ENCODE assay signal across 1 cellular context in the genomic region with DNA sequence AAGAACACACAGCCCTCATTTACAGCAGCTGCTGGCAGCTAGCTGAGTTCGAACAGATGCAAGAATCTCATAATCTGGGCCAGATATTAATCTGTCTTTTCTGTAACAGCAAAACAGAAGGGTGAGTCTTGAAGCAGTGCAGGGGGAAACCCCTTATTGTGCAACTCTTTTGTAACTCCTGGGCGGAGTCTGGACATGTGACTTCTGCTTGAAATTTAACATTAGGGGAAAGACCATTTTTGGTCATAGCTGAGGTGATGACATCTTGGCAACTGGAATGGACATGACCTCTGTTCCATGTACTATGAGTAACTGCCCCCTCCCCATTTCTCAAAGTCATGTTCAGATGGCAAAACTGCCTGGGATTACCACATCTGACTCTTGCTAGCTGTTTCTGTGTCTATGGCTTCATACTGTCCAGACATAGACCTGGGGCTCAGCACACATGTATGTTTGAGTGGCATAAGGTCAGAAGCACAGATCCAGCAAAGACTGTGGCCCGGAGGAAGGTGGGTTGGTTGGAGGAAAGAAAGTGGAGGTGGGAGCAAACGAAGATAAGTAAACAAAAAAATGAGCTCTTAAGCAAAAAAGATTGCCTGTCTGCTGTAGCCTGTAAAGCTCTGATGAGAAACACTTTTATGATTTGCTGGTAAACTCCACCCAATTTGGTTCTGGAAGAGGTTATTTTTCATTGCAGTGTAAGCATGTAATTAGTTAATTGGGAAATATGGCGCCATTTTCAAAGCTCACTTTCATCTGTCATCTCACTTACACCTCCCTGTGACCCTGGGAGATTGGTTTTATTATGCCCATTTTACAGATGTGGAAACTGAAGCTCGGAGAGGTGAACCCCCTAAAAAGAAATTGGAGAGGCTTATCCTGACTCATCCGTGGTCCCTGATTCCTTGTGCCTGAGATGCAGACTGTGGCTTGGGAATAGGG.
TF ChIP-seq lines count a peak whose summit lies in the region.

No MANE protein-coding gene starts in this region.

TF ChIP-seq in HepG2, 621 proteins besides CTCF, POLR2A, EP300 and RAD21 (continued from another document and continues in another):
- TF ChIP-seq, protein P1, sequence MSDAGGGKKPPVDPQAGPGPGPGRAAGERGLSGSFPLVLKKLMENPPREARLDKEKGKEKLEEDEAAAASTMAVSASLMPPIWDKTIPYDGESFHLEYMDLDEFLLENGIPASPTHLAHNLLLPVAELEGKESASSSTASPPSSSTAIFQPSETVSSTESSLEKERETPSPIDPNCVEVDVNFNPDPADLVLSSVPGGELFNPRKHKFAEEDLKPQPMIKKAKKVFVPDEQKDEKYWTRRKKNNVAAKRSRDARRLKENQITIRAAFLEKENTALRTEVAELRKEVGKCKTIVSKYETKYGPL (CRISPR knock-in tag; IDR thresholded peaks at IDR 0.05): no peak; the same call in 1 of the 2 replicates
- no peak for TF ChIP-seq ZNF660 (CRISPR knock-in tag; IDR thresholded peaks at IDR 0.05; ENCODE audit: borderline replicate concordance, low read depth)
- TF ChIP-seq SAP130 (CRISPR knock-in tag; IDR thresholded peaks at IDR 0.05; ENCODE audit: low read depth): peak; percentile 78
- TF ChIP-seq ZNF850 (CRISPR knock-in tag; conservative IDR thresholded peaks at IDR 0.05): no peak
- TF ChIP-seq, protein P2, sequence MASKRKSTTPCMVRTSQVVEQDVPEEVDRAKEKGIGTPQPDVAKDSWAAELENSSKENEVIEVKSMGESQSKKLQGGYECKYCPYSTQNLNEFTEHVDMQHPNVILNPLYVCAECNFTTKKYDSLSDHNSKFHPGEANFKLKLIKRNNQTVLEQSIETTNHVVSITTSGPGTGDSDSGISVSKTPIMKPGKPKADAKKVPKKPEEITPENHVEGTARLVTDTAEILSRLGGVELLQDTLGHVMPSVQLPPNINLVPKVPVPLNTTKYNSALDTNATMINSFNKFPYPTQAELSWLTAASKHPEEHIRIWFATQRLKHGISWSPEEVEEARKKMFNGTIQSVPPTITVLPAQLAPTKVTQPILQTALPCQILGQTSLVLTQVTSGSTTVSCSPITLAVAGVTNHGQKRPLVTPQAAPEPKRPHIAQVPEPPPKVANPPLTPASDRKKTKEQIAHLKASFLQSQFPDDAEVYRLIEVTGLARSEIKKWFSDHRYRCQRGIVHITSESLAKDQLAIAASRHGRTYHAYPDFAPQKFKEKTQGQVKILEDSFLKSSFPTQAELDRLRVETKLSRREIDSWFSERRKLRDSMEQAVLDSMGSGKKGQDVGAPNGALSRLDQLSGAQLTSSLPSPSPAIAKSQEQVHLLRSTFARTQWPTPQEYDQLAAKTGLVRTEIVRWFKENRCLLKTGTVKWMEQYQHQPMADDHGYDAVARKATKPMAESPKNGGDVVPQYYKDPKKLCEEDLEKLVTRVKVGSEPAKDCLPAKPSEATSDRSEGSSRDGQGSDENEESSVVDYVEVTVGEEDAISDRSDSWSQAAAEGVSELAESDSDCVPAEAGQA (IDR thresholded peaks at IDR 0.05; ENCODE audit: low read depth): no peak
- TF ChIP-seq, protein P2 (CRISPR knock-in tag; IDR thresholded peaks at IDR 0.05; ENCODE audit: borderline replicate concordance): no peak
- no peak for TF ChIP-seq KLF12 (CRISPR knock-in tag; IDR thresholded peaks at IDR 0.05; ENCODE audit: borderline replicate concordance)
- no peak for TF ChIP-seq SMARCE1 (IDR thresholded peaks at IDR 0.05; ENCODE audit: borderline replicate concordance)
- no peak for TF ChIP-seq ZNF510 (CRISPR knock-in tag; IDR thresholded peaks at IDR 0.05; ENCODE audit: low read depth)
- TF ChIP-seq, protein P3, sequence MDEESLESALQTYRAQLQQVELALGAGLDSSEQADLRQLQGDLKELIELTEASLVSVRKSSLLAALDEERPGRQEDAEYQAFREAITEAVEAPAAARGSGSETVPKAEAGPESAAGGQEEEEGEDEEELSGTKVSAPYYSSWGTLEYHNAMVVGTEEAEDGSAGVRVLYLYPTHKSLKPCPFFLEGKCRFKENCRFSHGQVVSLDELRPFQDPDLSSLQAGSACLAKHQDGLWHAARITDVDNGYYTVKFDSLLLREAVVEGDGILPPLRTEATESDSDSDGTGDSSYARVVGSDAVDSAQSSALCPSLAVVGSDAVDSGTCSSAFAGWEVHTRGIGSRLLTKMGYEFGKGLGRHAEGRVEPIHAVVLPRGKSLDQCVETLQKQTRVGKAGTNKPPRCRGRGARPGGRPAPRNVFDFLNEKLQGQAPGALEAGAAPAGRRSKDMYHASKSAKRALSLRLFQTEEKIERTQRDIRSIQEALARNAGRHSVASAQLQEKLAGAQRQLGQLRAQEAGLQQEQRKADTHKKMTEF (CRISPR knock-in tag; IDR thresholded peaks at IDR 0.05): peak; percentile 76
- TF ChIP-seq, protein P4, sequence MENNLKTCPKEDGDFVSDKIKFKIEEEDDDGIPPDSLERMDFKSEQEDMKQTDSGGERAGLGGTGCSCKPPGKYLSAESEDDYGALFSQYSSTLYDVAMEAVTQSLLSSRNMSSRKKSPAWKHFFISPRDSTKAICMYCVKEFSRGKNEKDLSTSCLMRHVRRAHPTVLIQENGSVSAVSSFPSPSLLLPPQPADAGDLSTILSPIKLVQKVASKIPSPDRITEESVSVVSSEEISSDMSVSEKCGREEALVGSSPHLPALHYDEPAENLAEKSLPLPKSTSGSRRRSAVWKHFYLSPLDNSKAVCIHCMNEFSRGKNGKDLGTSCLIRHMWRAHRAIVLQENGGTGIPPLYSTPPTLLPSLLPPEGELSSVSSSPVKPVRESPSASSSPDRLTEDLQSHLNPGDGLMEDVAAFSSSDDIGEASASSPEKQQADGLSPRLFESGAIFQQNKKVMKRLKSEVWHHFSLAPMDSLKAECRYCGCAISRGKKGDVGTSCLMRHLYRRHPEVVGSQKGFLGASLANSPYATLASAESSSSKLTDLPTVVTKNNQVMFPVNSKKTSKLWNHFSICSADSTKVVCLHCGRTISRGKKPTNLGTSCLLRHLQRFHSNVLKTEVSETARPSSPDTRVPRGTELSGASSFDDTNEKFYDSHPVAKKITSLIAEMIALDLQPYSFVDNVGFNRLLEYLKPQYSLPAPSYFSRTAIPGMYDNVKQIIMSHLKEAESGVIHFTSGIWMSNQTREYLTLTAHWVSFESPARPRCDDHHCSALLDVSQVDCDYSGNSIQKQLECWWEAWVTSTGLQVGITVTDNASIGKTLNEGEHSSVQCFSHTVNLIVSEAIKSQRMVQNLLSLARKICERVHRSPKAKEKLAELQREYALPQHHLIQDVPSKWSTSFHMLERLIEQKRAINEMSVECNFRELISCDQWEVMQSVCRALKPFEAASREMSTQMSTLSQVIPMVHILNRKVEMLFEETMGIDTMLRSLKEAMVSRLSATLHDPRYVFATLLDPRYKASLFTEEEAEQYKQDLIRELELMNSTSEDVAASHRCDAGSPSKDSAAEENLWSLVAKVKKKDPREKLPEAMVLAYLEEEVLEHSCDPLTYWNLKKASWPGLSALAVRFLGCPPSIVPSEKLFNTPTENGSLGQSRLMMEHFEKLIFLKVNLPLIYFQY (CRISPR knock-in tag; IDR thresholded peaks at IDR 0.05; ENCODE audit: borderline replicate concordance): no peak
- TF ChIP-seq ERF (CRISPR knock-in tag; IDR thresholded peaks at IDR 0.05): peak; percentile 75
- no peak for TF ChIP-seq ATF7-NPFF (CRISPR knock-in tag; IDR thresholded peaks at IDR 0.05; ENCODE audit: low read depth)
- no peak for TF ChIP-seq PHB2 (IDR thresholded peaks at IDR 0.05; ENCODE audit: partially characterized antibody)
- TF ChIP-seq, protein P5, sequence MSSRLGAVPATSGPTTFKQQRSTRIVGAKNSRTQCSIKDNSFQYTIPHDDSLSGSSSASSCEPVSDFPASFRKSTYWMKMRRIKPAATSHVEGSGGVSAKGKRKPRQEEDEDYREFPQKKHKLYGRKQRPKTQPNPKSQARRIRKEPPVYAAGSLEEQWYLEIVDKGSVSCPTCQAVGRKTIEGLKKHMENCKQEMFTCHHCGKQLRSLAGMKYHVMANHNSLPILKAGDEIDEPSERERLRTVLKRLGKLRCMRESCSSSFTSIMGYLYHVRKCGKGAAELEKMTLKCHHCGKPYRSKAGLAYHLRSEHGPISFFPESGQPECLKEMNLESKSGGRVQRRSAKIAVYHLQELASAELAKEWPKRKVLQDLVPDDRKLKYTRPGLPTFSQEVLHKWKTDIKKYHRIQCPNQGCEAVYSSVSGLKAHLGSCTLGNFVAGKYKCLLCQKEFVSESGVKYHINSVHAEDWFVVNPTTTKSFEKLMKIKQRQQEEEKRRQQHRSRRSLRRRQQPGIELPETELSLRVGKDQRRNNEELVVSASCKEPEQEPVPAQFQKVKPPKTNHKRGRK (CRISPR knock-in tag; IDR thresholded peaks at IDR 0.05): no peak
- peak; percentile 97 for TF ChIP-seq TBL1XR1 (IDR thresholded peaks at IDR 0.05; ENCODE audit: borderline replicate concordance, low read length, partially characterized antibody)
- no peak for TF ChIP-seq ZNF34 (CRISPR knock-in tag; IDR thresholded peaks at IDR 0.05; ENCODE audit: borderline replicate concordance)
- TF ChIP-seq, protein P6, sequence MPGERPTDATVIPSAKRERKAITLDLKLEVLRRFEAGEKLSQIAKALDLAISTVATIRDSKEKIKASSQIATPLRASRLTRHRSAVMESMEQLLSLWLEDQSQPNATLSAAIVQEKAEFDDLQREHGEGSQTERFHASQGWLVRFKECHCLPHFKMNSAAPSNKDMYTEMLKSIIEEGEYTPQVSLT (CRISPR knock-in tag; IDR thresholded peaks at IDR 0.05; ENCODE audit: borderline replicate concordance, low read depth): no peak
- TF ChIP-seq ZNF724P (CRISPR knock-in tag; IDR thresholded peaks at IDR 0.05; ENCODE audit: borderline replicate concordance): no peak
- TF ChIP-seq, protein P7, sequence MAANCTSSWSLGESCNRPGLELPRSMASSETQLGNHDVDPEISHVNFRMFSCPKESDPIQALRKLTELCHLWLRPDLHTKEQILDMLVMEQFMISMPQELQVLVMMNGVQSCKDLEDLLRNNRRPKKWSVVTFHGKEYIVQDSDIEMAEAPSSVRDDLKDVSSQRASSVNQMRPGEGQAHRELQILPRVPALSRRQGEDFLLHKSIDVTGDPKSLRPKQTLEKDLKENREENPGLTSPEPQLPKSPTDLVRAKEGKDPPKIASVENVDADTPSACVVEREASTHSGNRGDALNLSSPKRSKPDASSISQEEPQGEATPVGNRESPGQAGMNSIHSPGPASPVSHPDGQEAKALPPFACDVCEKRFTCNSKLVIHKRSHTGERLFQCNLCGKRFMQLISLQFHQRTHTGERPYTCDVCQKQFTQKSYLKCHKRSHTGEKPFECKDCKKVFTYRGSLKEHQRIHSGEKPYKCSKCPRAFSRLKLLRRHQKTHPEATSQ (CRISPR knock-in tag; IDR thresholded peaks at IDR 0.05; ENCODE audit: borderline replicate concordance): peak; percentile 76; the same call in 1 of the 2 replicates
- no peak for TF ChIP-seq HNRNPK (IDR thresholded peaks at IDR 0.05; ENCODE audit: low read depth, low read length, poor library complexity, severe bottlenecking)
- no peak for TF ChIP-seq U2AF1 (optimal IDR thresholded peaks at IDR 0.05; ENCODE audit: low read depth, low read length)
- TF ChIP-seq NR2F2 (IDR thresholded peaks at IDR 0.05; ENCODE audit: borderline replicate concordance, low read depth): peak; percentile 34; the same call in 1 of the 2 replicates
- no peak for TF ChIP-seq NCOA1 (CRISPR knock-in tag; IDR thresholded peaks at IDR 0.05)
- no peak for TF ChIP-seq ZFP37 (CRISPR knock-in tag; IDR thresholded peaks at IDR 0.05; ENCODE audit: borderline replicate concordance)
- TF ChIP-seq ZNF749 (CRISPR knock-in tag; IDR thresholded peaks at IDR 0.05; ENCODE audit: borderline replicate concordance): no peak
- no peak for TF ChIP-seq AHR (CRISPR knock-in tag; IDR thresholded peaks at IDR 0.05)
- TF ChIP-seq ZNF44 (CRISPR knock-in tag; IDR thresholded peaks at IDR 0.05): no peak
- no peak for TF ChIP-seq CC2D1A (CRISPR knock-in tag; IDR thresholded peaks at IDR 0.05)
- TF ChIP-seq WIZ (CRISPR knock-in tag; IDR thresholded peaks at IDR 0.05): no peak
- TF ChIP-seq ZSCAN30 (CRISPR knock-in tag; IDR thresholded peaks at IDR 0.05): no peak
- TF ChIP-seq KLF11 (CRISPR knock-in tag; IDR thresholded peaks at IDR 0.05): 0 out of 2 replicates have a peak, but pooled peaks have one; percentile 47
- TF ChIP-seq IKZF1 (IDR thresholded peaks at IDR 0.05): no peak
- TF ChIP-seq, protein P8, sequence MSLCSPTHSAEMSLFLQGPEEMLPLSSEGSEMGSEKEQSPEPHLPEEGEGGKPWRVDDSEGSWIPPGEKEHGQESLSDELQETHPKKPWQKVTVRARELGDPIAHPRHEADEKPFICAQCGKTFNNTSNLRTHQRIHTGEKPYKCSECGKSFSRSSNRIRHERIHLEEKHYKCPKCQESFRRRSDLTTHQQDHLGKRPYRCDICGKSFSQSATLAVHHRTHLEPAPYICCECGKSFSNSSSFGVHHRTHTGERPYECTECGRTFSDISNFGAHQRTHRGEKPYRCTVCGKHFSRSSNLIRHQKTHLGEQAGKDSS (CRISPR knock-in tag; IDR thresholded peaks at IDR 0.05; ENCODE audit: borderline replicate concordance, low read depth): no peak
- no peak for TF ChIP-seq KMT2B (CRISPR knock-in tag; IDR thresholded peaks at IDR 0.05)
